14 cellular contexts compared by ENCODE assay signal in genomic region chr3:29493109-29493508, GRCh38.
"Had no signal": no experiment of that assay in that cellular context is flagged by ENCODE, and none has a peak within 500 bp of the region (broad histone marks: within the 10 kb centered on the region; RNA-seq: fewer than 3 reads in every experiment).

No MANE protein-coding gene starts in this region.

- H3K4me3 ChIP-seq: hepatocyte, spleen, tibial artery, upper lobe of right lung had no signal

- H3K4me2 ChIP-seq: hepatocyte had no signal

- H3K4me1 ChIP-seq: spleen, tibial artery, upper lobe of right lung had no signal

- H3K9me3 ChIP-seq: neutrophil, spleen, tibial artery, upper lobe of right lung had no signal

- DNase-seq: effector memory CD4-positive, alpha-beta T cell; foreskin fibroblast; mammary epithelial cell; naive thymus-derived CD8-positive, alpha-beta T cell; spleen; stimulated activated CD4-positive, alpha-beta T cell treated with anti-CD3 and anti-CD28 coated beads, Interleukin-15, amount 100 ng/mL, for 24 hours; stimulated activated CD4-positive, alpha-beta T cell treated with anti-CD3 and anti-CD28 coated beads, Interleukin-1b, Interleukin-23, amount 100 ng/mL, for 48 hours; stimulated activated CD4-positive, alpha-beta T cell treated with anti-CD3 and anti-CD28 coated beads, Interleukin-4, amount 100 ng/mL, for 24 hours; tibial artery; upper lobe of right lung had no signal

- H3K79me2 ChIP-seq: hepatocyte had no signal

- ATAC-seq: esophagus mucosa; naive thymus-derived CD8-positive, alpha-beta T cell; stimulated activated memory B cell treated with anti-CD40 and anti-IgM and Interleukin-4, amounts not matched to agents 10 μg/mL and 1 μg/mL and 100 μg/mL, for 72 hours; upper lobe of right lung had no signal

- H3K27me3 ChIP-seq: hepatocyte, neutrophil, spleen, tibial artery, upper lobe of right lung had no signal

- H3K27ac ChIP-seq: neutrophil, spleen, tibial artery, upper lobe of right lung had no signal

- H2AFZ ChIP-seq: hepatocyte had no signal

- H3K36me3 ChIP-seq: neutrophil, spleen, upper lobe of right lung had no signal
